ENCODE assay signal across 15 cellular contexts in the genomic region with DNA sequence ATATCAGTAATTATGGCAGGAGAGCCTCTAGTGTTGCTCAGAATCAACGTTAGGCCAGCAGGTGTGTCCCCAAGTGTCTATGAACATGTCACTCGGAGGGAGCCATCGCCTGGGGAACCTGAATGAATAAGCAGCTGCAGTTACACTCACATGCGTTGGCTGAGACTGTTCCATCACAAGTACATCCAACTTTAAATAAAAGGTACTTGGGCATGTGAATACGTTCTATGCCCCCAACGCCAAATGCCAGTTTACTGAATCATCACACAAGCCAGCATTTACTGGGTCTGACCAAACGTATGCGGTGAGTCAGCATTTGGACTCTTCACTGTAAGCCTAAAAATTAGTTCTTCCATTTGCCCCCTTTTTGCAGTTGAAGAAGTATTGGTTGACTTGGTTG.
A peak's percentile ranks its signal among the peaks of the same experiment; 100 is the strongest.
DNase-seq lines count a peak whose midpoint lies in the region; ATAC-seq, FAIRE-seq and TF ChIP-seq lines count a peak whose summit lies in the region.
"Had no signal": no experiment of that assay in that cellular context is flagged by ENCODE, and none has a peak within 500 bp of the region (broad histone marks: within the 10 kb centered on the region; RNA-seq: fewer than 3 reads in every experiment).

No MANE protein-coding gene starts in this region.

- DNase-seq in BJ (ENCODE audit: low read depth), result peak; percentile 15
- DNase-seq in HTR-8/SVneo (ENCODE audit: insufficient read length, low spot score), result peak; percentile 65
- peak; percentile 65 for DNase-seq in adipocyte (ENCODE audit: low read depth)
- peak; percentile 82 for DNase-seq in kidney epithelial cell (ENCODE audit: low read depth)
- no peak for DNase-seq in HAP-1 (ENCODE audit: low spot score in 2 of 2)
- DNase-seq in activated effector memory CD4-positive, alpha-beta T cell treated with anti-CD3 and anti-CD28 coated beads, Interleukin-2, amount 50 U/mL, for 16 hours, result no peak
- DNase-seq in putamen (ENCODE audit: low spot score), result no peak
- DNase-seq: activated CD4-positive, alpha-beta T cell treated with anti-CD3 and anti-CD28 coated beads, Interleukin-2, amount 50 U/mL, for 4 hours; GDM1; heart left ventricle; MV-4-11; SJCRH30; upper lobe of right lung had no signal

- H3K4me3 ChIP-seq in BJ (ENCODE audit: low read depth, low read length) (no peak overlapping the region), adipocyte (ENCODE audit: low read length) (no peak overlapping the region), kidney epithelial cell (ENCODE audit: low read depth, low read length) (no peak overlapping the region), HAP-1 (no peak overlapping the region)
- H3K4me3 ChIP-seq: ascending aorta, heart left ventricle, SJCRH30, upper lobe of right lung had no signal

- no peak overlapping the region for H3K9ac ChIP-seq in adipocyte (ENCODE audit: low read length)

- CTCF ChIA-PET in BJ (lab: Yijun Ruan, JAX), result interaction anchor here (1.4 kb wide), 1 partner anchor 9 kb away, joined by 3 read pairs; no protein-coding TSS in a partner anchor

- POLR2A ChIA-PET in BJ (lab: Charles Lee), result no interaction called here

- ATAC-seq in GM18907 (IDR thresholded peaks at IDR 0.05; ENCODE audit: unreplicated experiment), result no peak
- ATAC-seq: heart left ventricle, upper lobe of right lung had no signal

- no peaks in the 10 kb centered on the region for H3K4me1 ChIP-seq in adipocyte (ENCODE audit: control insufficient read depth, insufficient read depth, low read length)
- H3K4me1 ChIP-seq in HAP-1, result no peaks in the 10 kb centered on the region
- H3K4me1 ChIP-seq: ascending aorta, SJCRH30, upper lobe of right lung had no signal

- in situ Hi-C loops in HAP-1 (cut with MboI; ENCODE audit: low sequenced_read_pairs), result no loop called here

- H3K27me3 ChIP-seq in BJ (ENCODE audit: control insufficient read depth, insufficient read depth, low read length) (no peaks in the 10 kb centered on the region), adipocyte (replicated peaks; ENCODE audit: control insufficient read depth, insufficient read depth, low read length) (no peaks in the 10 kb centered on the region), kidney epithelial cell (ENCODE audit: control insufficient read depth, insufficient read depth, low read length) (no peaks in the 10 kb centered on the region), HAP-1 (ENCODE audit: low read depth) (no peaks in the 10 kb centered on the region)
- H3K27me3 ChIP-seq: ascending aorta, heart left ventricle, SJCRH30, upper lobe of right lung had no signal

- H3K36me3 ChIP-seq in BJ (ENCODE audit: control insufficient read depth, insufficient read depth, low read length) (no peaks in the 10 kb centered on the region), adipocyte (ENCODE audit: control insufficient read depth, insufficient read depth, low read length, severe bottlenecking) (peaks cover 26% of the 10 kb centered on the region), kidney epithelial cell (ENCODE audit: control insufficient read depth, insufficient read depth, low read length) (no peaks in the 10 kb centered on the region), HAP-1 (replicated peaks) (peaks cover 3% of the 10 kb centered on the region)

- TF ChIP-seq CTCF in BJ (IDR thresholded peaks at IDR 0.05; ENCODE audit: insufficient read depth, low read depth, low read length) (no peak), kidney epithelial cell (IDR thresholded peaks at IDR 0.05; ENCODE audit: insufficient read depth, low read length, poor library complexity, severe bottlenecking) (no peak)

- no peak for FAIRE-seq in HTR-8/SVneo (lab: Jason Lieb, UNC)

- H3K9me3 ChIP-seq in adipocyte (ENCODE audit: control insufficient read depth, low read length) (no peaks in the 10 kb centered on the region), HAP-1 (no peaks in the 10 kb centered on the region)
- H3K9me3 ChIP-seq: ascending aorta, heart left ventricle, upper lobe of right lung had no signal

Comparison
In these comparisons a context has a peak if more than half of its experiments do, and no peak if none do; other contexts are left out.
1. DNase-seq: peak in BJ (single experiment), HTR-8/SVneo (single experiment), adipocyte (single experiment) and kidney epithelial cell (single experiment); none in HAP-1 (0 of 2), activated effector memory CD4-positive, alpha-beta T cell treated with anti-CD3 and anti-CD28 coated beads, Interleukin-2, amount 50 U/mL, for 16 hours (single experiment) and putamen (single experiment).